In the genomic region with DNA sequence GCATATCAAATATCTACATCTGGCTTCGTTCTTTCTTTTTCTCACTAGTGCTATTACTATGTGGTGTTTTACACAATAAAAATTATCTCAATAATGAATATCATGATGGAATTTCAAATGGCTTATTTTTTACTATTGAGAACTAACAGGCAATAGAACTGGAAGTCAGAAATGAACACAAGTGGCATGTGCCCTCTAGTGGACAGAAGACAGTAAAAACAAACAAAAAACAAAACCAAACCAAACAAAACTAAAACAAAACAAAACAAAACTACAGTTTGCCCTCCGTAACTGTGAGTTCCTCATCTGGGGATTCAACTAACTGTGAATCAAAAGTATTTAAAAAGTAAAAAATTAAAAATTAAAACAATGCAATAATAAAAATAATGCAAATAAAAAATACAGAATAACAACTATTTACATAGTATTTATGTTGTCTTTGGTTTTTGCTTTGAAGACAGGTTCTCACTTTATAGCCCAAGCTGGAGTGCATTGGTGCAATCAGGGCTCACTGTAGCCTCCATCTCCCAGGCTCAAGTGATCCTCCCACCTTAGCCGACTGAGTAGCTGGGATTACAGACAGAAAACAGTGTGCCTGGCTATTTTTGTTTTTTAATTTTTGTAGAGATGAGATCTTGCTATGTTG, we compare ENCODE assay signal across 8 cellular contexts.
A peak's percentile ranks its signal among the peaks of the same experiment; 100 is the strongest.
DNase-seq lines count a peak whose midpoint lies in the region; ATAC-seq, FAIRE-seq and TF ChIP-seq lines count a peak whose summit lies in the region.

No MANE protein-coding gene starts in this region.

- no peaks in the 10 kb centered on the region for H3K4me1 Mint-ChIP-seq in stimulated activated naive B cell treated with anti-CD40 and anti-IgM and Interleukin-4, amounts not matched to agents 10 μg/mL and 1 μg/mL and 100 μg/mL, for 72 hours

- intact Hi-C loops in ascending aorta (cut with DNase I), result no loop called here

- peak; percentile 94 for ATAC-seq in GM21717 (IDR thresholded peaks at IDR 0.05; ENCODE audit: unreplicated experiment)
- ATAC-seq in stimulated activated naive B cell treated with anti-CD40 and anti-IgM and Interleukin-4, amounts not matched to agents 10 μg/mL and 1 μg/mL and 100 μg/mL, for 72 hours (replicated peaks), result no peak

- no peaks in the 10 kb centered on the region for H3K9me3 ChIP-seq in ascending aorta

- no peak overlapping the region for H3K4me3 ChIP-seq in ascending aorta

- no peaks in the 10 kb centered on the region for H3K36me3 ChIP-seq in ascending aorta

- H3K27ac Mint-ChIP-seq in stimulated activated naive B cell treated with anti-CD40 and anti-IgM and Interleukin-4, amounts not matched to agents 10 μg/mL and 1 μg/mL and 100 μg/mL, for 72 hours, result no peak overlapping the region

- DNase-seq in GM12892 (ENCODE audit: insufficient read length), result no peak
- DNase-seq in ascending aorta (ENCODE audit: low spot score in 2 of 2), result no peak
- DNase-seq in midbrain (lab: John Stamatoyannopoulos, UW), result peak; percentile 24
- DNase-seq in islet precursor cell, result no peak
- no peak for DNase-seq in central memory CD4-positive, alpha-beta T cell
- no peak for DNase-seq in stimulated activated naive B cell treated with anti-CD40 and anti-IgM and Interleukin-4, amounts not matched to agents 10 μg/mL and 1 μg/mL and 100 μg/mL, for 72 hours

- peak in 2 of 3 experiments; percentile 16 to 18 for TF ChIP-seq CTCF in ascending aorta (IDR thresholded peaks at IDR 0.05)

- no peak for TF ChIP-seq EP300 in Ishikawa (IDR thresholded peaks at IDR 0.05; ENCODE audit: borderline replicate concordance)

- TF ChIP-seq RAD21 in Ishikawa (IDR thresholded peaks at IDR 0.05; ENCODE audit: low read depth), result peak; percentile 64

- no peak for TF ChIP-seq POLR2A in GM12892 (IDR thresholded peaks at IDR 0.05; ENCODE audit: low read depth, low read length)

- FAIRE-seq in GM12892 (lab: Jason Lieb, UNC), result peak; percentile 85

- H3K36me3 Mint-ChIP-seq in stimulated activated naive B cell treated with anti-CD40 and anti-IgM and Interleukin-4, amounts not matched to agents 10 μg/mL and 1 μg/mL and 100 μg/mL, for 72 hours, result no peaks in the 10 kb centered on the region

- H3K9me3 Mint-ChIP-seq in stimulated activated naive B cell treated with anti-CD40 and anti-IgM and Interleukin-4, amounts not matched to agents 10 μg/mL and 1 μg/mL and 100 μg/mL, for 72 hours, result no peaks in the 10 kb centered on the region

- H3K4me3 Mint-ChIP-seq in stimulated activated naive B cell treated with anti-CD40 and anti-IgM and Interleukin-4, amounts not matched to agents 10 μg/mL and 1 μg/mL and 100 μg/mL, for 72 hours, result no peak overlapping the region

- no peak overlapping the region for H3K27ac ChIP-seq in ascending aorta

- no peaks in the 10 kb centered on the region for H3K27me3 ChIP-seq in ascending aorta

- H3K4me1 ChIP-seq in ascending aorta, result no peaks in the 10 kb centered on the region

- H3K27me3 Mint-ChIP-seq in stimulated activated naive B cell treated with anti-CD40 and anti-IgM and Interleukin-4, amounts not matched to agents 10 μg/mL and 1 μg/mL and 100 μg/mL, for 72 hours, result peaks cover 0 to 6% of the 10 kb centered on the region in 2 donors

TF ChIP-seq in Ishikawa, 13 proteins besides CTCF, POLR2A, EP300 and RAD21:
- no peak for TF ChIP-seq FOXM1 (IDR thresholded peaks at IDR 0.05; ENCODE audit: borderline replicate concordance, low read depth)
- no peak for TF ChIP-seq YY1 (IDR thresholded peaks at IDR 0.05; ENCODE audit: low read depth)
- TF ChIP-seq TAF1 (IDR thresholded peaks at IDR 0.05; ENCODE audit: low read depth), result no peak
- TF ChIP-seq CEBPB (IDR thresholded peaks at IDR 0.05), result no peak
- TF ChIP-seq, protein P1, sequence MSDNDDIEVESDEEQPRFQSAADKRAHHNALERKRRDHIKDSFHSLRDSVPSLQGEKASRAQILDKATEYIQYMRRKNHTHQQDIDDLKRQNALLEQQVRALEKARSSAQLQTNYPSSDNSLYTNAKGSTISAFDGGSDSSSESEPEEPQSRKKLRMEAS (IDR thresholded peaks at IDR 0.05), result no peak
- no peak for TF ChIP-seq CREB1 (IDR thresholded peaks at IDR 0.05; ENCODE audit: low read depth)
- TF ChIP-seq ZBTB7A (IDR thresholded peaks at IDR 0.05; ENCODE audit: low read depth), result no peak
- TF ChIP-seq EGR1 (IDR thresholded peaks at IDR 0.05), result no peak
- TF ChIP-seq TCF12 (IDR thresholded peaks at IDR 0.05; ENCODE audit: low read depth), result no peak
- TF ChIP-seq NFIC (IDR thresholded peaks at IDR 0.05), result no peak
TF ChIP-seq in Ishikawa: peak in this region for 0.
